1 cellular context compared by ENCODE assay signal in the genomic region with DNA sequence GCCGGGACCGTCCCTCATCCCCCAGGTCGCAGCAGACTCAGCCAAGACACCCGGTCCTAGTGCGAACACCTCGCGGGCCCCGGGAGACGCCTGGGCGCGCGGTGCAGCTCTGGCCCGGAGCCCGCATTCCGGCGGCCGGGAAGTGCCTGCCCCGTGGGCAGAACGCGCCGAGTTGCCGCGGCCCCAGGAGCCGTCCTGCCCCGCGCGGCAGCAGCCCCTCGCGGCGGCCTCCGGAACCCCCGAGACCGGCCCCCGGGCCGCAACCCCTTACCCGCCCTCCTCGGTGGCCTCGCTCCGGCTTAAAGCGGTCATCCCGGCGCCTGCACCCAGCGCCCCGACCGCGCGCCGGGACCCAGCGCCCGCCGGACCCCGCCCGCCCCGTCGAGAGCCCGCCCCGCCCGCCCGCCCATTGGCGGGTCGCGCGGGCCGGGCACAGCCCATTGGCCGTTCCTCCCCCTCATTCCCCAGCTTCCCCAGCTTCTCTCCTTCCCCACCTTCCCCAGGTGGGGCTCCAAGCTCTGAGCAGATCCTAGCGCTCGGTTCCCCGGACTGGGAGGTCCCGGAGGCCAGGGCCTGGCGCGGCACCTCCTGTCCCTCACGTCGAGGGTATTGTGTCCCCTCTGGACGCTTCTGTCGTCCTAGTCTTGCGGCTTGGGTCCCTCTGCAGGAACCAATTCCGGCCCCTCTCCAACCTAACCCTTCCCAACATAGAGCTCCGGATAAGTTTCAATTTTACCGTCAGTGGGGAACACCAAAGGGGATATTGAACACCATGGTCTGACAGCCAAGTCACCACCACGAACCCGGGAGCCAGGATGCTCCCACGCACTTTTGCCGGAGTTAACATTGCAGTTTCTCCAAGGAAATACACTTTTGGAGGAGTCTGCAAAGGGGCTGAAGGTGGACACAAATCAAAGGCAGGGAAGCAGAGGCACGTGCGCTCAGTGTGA.
TF ChIP-seq lines count a peak whose summit lies in the region.

A gene (minus strand): TSS at position 328 of the 950 bp plus-strand sequence.

TF ChIP-seq in HCT116, 20 proteins besides CTCF, POLR2A, EP300 and RAD21 (continued from another document):
- TF ChIP-seq, protein P1, sequence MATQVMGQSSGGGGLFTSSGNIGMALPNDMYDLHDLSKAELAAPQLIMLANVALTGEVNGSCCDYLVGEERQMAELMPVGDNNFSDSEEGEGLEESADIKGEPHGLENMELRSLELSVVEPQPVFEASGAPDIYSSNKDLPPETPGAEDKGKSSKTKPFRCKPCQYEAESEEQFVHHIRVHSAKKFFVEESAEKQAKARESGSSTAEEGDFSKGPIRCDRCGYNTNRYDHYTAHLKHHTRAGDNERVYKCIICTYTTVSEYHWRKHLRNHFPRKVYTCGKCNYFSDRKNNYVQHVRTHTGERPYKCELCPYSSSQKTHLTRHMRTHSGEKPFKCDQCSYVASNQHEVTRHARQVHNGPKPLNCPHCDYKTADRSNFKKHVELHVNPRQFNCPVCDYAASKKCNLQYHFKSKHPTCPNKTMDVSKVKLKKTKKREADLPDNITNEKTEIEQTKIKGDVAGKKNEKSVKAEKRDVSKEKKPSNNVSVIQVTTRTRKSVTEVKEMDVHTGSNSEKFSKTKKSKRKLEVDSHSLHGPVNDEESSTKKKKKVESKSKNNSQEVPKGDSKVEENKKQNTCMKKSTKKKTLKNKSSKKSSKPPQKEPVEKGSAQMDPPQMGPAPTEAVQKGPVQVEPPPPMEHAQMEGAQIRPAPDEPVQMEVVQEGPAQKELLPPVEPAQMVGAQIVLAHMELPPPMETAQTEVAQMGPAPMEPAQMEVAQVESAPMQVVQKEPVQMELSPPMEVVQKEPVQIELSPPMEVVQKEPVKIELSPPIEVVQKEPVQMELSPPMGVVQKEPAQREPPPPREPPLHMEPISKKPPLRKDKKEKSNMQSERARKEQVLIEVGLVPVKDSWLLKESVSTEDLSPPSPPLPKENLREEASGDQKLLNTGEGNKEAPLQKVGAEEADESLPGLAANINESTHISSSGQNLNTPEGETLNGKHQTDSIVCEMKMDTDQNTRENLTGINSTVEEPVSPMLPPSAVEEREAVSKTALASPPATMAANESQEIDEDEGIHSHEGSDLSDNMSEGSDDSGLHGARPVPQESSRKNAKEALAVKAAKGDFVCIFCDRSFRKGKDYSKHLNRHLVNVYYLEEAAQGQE (IDR thresholded peaks at IDR 0.05; ENCODE audit: low read depth), result no peak
- TF ChIP-seq YY1 (IDR thresholded peaks at IDR 0.05; ENCODE audit: extremely low read depth, insufficient replicate concordance, low read depth, low read length) (peak; percentile 43), FOSL1 (IDR thresholded peaks at IDR 0.05; ENCODE audit: low read depth) (0 out of 2 replicates have a peak, but pooled peaks have one; percentile 5), CEBPB (IDR thresholded peaks at IDR 0.05; ENCODE audit: low read depth) (no peak), SIN3A (IDR thresholded peaks at IDR 0.05; ENCODE audit: low read depth) (no peak; the same call in 1 of the 2 replicates), ELF1 (IDR thresholded peaks at IDR 0.05; ENCODE audit: borderline replicate concordance, low read depth) (no peak), POLR2AphosphoS5 (IDR thresholded peaks at IDR 0.05; ENCODE audit: low read depth, low read length) (peak; percentile 56), SP1 (IDR thresholded peaks at IDR 0.05; ENCODE audit: low read depth) (no peak), SRF (IDR thresholded peaks at IDR 0.05; ENCODE audit: low read depth) (no peak), ZFX (IDR thresholded peaks at IDR 0.05) (peak; percentile 83), ZNF274 (IDR thresholded peaks at IDR 0.05; ENCODE audit: low read depth, low read length) (no peak), EGR1 (IDR thresholded peaks at IDR 0.05; ENCODE audit: low read depth) (peak; percentile 40; the same call in 1 of the 2 replicates), EZH2 (IDR thresholded peaks at IDR 0.05) (no peak), CBX3 (IDR thresholded peaks at IDR 0.05; ENCODE audit: low read depth) (no peak; the same call in 1 of the 2 replicates), TCF7L2 (IDR thresholded peaks at IDR 0.05; ENCODE audit: borderline replicate concordance, extremely low read depth, insufficient read depth, insufficient read length) (no peak)
- TF ChIP-seq, protein P2, sequence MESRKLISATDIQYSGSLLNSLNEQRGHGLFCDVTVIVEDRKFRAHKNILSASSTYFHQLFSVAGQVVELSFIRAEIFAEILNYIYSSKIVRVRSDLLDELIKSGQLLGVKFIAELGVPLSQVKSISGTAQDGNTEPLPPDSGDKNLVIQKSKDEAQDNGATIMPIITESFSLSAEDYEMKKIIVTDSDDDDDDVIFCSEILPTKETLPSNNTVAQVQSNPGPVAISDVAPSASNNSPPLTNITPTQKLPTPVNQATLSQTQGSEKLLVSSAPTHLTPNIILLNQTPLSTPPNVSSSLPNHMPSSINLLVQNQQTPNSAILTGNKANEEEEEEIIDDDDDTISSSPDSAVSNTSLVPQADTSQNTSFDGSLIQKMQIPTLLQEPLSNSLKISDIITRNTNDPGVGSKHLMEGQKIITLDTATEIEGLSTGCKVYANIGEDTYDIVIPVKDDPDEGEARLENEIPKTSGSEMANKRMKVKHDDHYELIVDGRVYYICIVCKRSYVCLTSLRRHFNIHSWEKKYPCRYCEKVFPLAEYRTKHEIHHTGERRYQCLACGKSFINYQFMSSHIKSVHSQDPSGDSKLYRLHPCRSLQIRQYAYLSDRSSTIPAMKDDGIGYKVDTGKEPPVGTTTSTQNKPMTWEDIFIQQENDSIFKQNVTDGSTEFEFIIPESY (IDR thresholded peaks at IDR 0.05; ENCODE audit: extremely low read depth, insufficient replicate concordance, low read length), result no peak
- TF ChIP-seq, protein P3, sequence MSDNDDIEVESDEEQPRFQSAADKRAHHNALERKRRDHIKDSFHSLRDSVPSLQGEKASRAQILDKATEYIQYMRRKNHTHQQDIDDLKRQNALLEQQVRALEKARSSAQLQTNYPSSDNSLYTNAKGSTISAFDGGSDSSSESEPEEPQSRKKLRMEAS (IDR thresholded peaks at IDR 0.05), result 0 out of 2 replicates have a peak, but pooled peaks have one; percentile 31
- TF ChIP-seq, protein P4, sequence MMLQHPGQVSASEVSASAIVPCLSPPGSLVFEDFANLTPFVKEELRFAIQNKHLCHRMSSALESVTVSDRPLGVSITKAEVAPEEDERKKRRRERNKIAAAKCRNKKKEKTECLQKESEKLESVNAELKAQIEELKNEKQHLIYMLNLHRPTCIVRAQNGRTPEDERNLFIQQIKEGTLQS (IDR thresholded peaks at IDR 0.05), result no peak
TF ChIP-seq in HCT116: peak in this region for 7.
